ENCODE assay signal across 31 cellular contexts in the genomic region with DNA sequence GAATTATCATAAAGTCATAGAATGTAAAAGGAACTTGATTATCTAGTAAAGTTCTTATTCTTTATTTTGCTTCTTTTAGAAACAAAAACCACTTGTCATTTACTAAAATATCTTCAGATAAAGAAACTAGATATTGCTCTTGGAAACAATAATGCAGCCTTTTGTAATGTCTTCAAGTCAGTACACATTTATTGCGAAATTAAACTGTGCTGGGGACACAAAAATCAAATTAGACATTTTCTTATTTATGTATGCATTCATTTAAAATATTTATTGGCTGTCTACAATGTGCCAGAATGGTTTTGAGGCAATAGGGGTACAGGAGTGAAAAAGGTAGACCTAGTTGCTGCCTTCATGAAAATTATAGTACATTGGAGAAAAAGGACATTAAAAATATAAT.
A peak's percentile ranks its signal among the peaks of the same experiment; 100 is the strongest.
DNase-seq lines count a peak whose midpoint lies in the region; ATAC-seq, FAIRE-seq and TF ChIP-seq lines count a peak whose summit lies in the region.
"Had no signal": no experiment of that assay in that cellular context is flagged by ENCODE, and none has a peak within 500 bp of the region (broad histone marks: within the 10 kb centered on the region; RNA-seq: fewer than 3 reads in every experiment).

No MANE protein-coding gene starts in this region.

- BruUV-seq in IMR-90 (replicated peaks; lab: Mats Ljungman, UMichigan) (no TSS peak), K562 (replicated peaks; lab: Mats Ljungman, UMichigan) (no TSS peak)

- H2BK5ac ChIP-seq in IMR-90 (ENCODE audit: low read depth, low read length, poor library complexity, severe bottlenecking): no peak overlapping the region

- no peak overlapping the region for H3K23ac ChIP-seq in IMR-90 (ENCODE audit: low read depth, low read length)

- H2AK9ac ChIP-seq in IMR-90 (replicated peaks; ENCODE audit: low read depth, low read length, poor library complexity): no peak overlapping the region

- TF ChIP-seq RAD21 in IMR-90 (IDR thresholded peaks at IDR 0.05; ENCODE audit: low read length) (no peak), K562 (CRISPR knock-in tag; conservative IDR thresholded peaks at IDR 0.05 in 1 of 2, IDR thresholded peaks at IDR 0.05 in 1 of 2) (no peak)

- no peaks in the 10 kb centered on the region for H3K79me1 ChIP-seq in IMR-90 (ENCODE audit: low read depth in 1 of 2, low read length in 2 of 2)

- POLR2A ChIA-PET in IMR-90 (lab: Charles Lee; ENCODE audit: unreplicated experiment): no interaction called here
- POLR2A ChIA-PET in K562 (lab: Yijun Ruan, JAX): no interaction called here

- H3K4me3 ChIP-seq in IMR-90 (ENCODE audit: insufficient read depth, low read depth, low read length) (no peak overlapping the region), K562 (no peak overlapping the region)
- H3K4me3 ChIP-seq: A549; BLaER1; BLaER1 treated with 17β-estradiol and CSF1 and Interleukin-3, amounts not matched to agents 10 nM and 100 nM had no signal

- H3K9me3 ChIP-seq in IMR-90 (ENCODE audit: control insufficient read depth, insufficient read depth, low read length): no peaks in the 10 kb centered on the region
- no peaks in the 10 kb centered on the region for H3K9me3 ChIP-seq in K562 (replicated peaks; ENCODE audit: control insufficient read depth, insufficient read depth, low read depth, low read length)
- H3K9me3 ChIP-seq: A549; BE2C; BLaER1; BLaER1 treated with 17β-estradiol and CSF1 and Interleukin-3, amounts not matched to agents 10 nM and 100 nM; Caco-2 had no signal

- dilution Hi-C loops in IMR-90 (cut with HindIII; ENCODE audit: low sequenced_read_pairs, unreplicated experiment): no loop called here

- H3K4me1 ChIP-seq in IMR-90 (ENCODE audit: control insufficient read depth, insufficient read depth, low read length): no peaks in the 10 kb centered on the region
- H3K4me1 ChIP-seq in K562 (replicated peaks in 1 of 2; ENCODE audit: control insufficient read depth in 2 of 2, insufficient read depth in 2 of 2, low read length in 2 of 2): no peaks in the 10 kb centered on the region
- H3K4me1 ChIP-seq: A549, BE2C, BLaER1, Caco-2 had no signal

- no peaks in the 10 kb centered on the region for H3K27me3 ChIP-seq in IMR-90 (ENCODE audit: control insufficient read depth, insufficient read depth, low read length)
- H3K27me3 ChIP-seq in K562 (ENCODE audit: control insufficient read depth in 2 of 2, insufficient read depth in 2 of 2, low read length in 2 of 2): no peaks in the 10 kb centered on the region
- H3K27me3 ChIP-seq: BE2C; BLaER1; BLaER1 treated with 17β-estradiol and CSF1 and Interleukin-3, amounts not matched to agents 10 nM and 100 nM had no signal

- H3K4me2 ChIP-seq in IMR-90 (ENCODE audit: low read depth, low read length) (no peak overlapping the region), K562 (ENCODE audit: insufficient read depth, low read length) (no peak overlapping the region)
- H3K4me2 ChIP-seq: A549, BLaER1 had no signal

- no peak overlapping the region for H2BK120ac ChIP-seq in IMR-90 (ENCODE audit: low read depth, low read length)

- no peak overlapping the region for H3K18ac ChIP-seq in IMR-90 (ENCODE audit: low read depth, low read length)

- no peak for FAIRE-seq in K562 (lab: Jason Lieb, UNC)
- FAIRE-seq: A204.1, A549, D721Med had no signal

- no peak for DNase-seq in IMR-90
- no peak for DNase-seq in K562 (ENCODE audit: extremely low read depth in 1 of 4, low spot score in 3 of 4)
- no peak for DNase-seq in NK-92 (lab: John Stamatoyannopoulos, UW; ENCODE audit: unreplicated experiment)
- DNase-seq: 8988T; ACHN; AML-193; BE2C; C1 segment of cervical spinal cord; Caco-2; Calu3; CD4-positive, alpha-beta memory T cell; CD4-positive, alpha-beta T cell; CD4-positive, CD25-positive, alpha-beta regulatory T cell; CD8-positive, alpha-beta memory T cell; CD8-positive, alpha-beta T cell; COR-L47; DMS 273 treated with DMSO at 0.1 percent for 48 hours; DMS153; DMS53; DMS79; DMS79 treated with DMSO at 0.1 percent for 48 hours; DND-41; EL had no signal

- no peak overlapping the region for H3K56ac ChIP-seq in IMR-90 (ENCODE audit: extremely low read depth, insufficient read depth, low read length)

- no peak overlapping the region for H3K27ac ChIP-seq in IMR-90 (ENCODE audit: insufficient read depth, low read length)
- no peak overlapping the region for H3K27ac ChIP-seq in K562 (ENCODE audit: extremely low read depth, low read depth, low read length)
- H3K27ac ChIP-seq: 22Rv1, A549, BLaER1, C4-2B had no signal

- no CpG with 5 or more reads among the region's 1 CpG for WGBS in IMR-90 (ENCODE audit: extremely low coverage in 2 of 2, insufficient read length in 1 of 2), 2 experiments
- WGBS in K562 (ENCODE audit: insufficient coverage, low coverage, missing lambda C conversion rate): 46% methylated on average over 1 of the region's 1 CpG

- H2BK20ac ChIP-seq in IMR-90 (ENCODE audit: low read depth, low read length): no peak overlapping the region

- TF ChIP-seq POLR2A in IMR-90 (IDR thresholded peaks at IDR 0.05; ENCODE audit: low read depth, low read length) (no peak), K562 (conservative IDR thresholded peaks at IDR 0.05) (no peak)

- in situ Hi-C loops in IMR-90 (cut with MboI; ENCODE audit: low sequenced_read_pairs) (no loop called here), K562 (cut with MboI) (no loop called here)

- H4K8ac ChIP-seq in IMR-90 (ENCODE audit: low read depth in 2 of 2, low read length in 2 of 2): no peak overlapping the region

- no peak overlapping the region for H3K14ac ChIP-seq in IMR-90 (replicated peaks; ENCODE audit: low read depth, low read length)

- H3K9me1 ChIP-seq in IMR-90 (ENCODE audit: insufficient read depth, low read length) (no peaks in the 10 kb centered on the region), K562 (ENCODE audit: control insufficient read depth, insufficient read depth, low read length) (no peaks in the 10 kb centered on the region)

- TF ChIP-seq CTCF in IMR-90 (conservative IDR thresholded peaks at IDR 0.05; ENCODE audit: low read depth, low read length) (no peak), K562 (IDR thresholded peaks at IDR 0.05 in 2 of 3, conservative IDR thresholded peaks at IDR 0.05 in 1 of 3; ENCODE audit: insufficient read depth in 2 of 3, low read depth in 1 of 3, low read length in 3 of 3) (no peak)

- no peak overlapping the region for H3K4ac ChIP-seq in IMR-90 (ENCODE audit: low read depth, low read length)

- H2AFZ ChIP-seq in IMR-90 (replicated peaks; ENCODE audit: low read length, poor library complexity): no peak overlapping the region
- H2AFZ ChIP-seq in K562 (ENCODE audit: low read depth, low read length): no peak overlapping the region

- no peak overlapping the region for H2BK15ac ChIP-seq in IMR-90 (ENCODE audit: low read depth, low read length)

- no peaks in the 10 kb centered on the region for H3K79me2 ChIP-seq in K562 (ENCODE audit: control insufficient read depth, insufficient read depth, low read length)

- H3K9ac ChIP-seq in IMR-90 (ENCODE audit: low read depth, low read length): no peak overlapping the region
- H3K9ac ChIP-seq in K562 (ENCODE audit: insufficient read depth in 1 of 2, low read depth in 2 of 2, low read length in 2 of 2): no peak overlapping the region
- H3K9ac ChIP-seq: BLaER1; BLaER1 treated with 17β-estradiol and CSF1 and Interleukin-3, amounts not matched to agents 10 nM and 100 nM had no signal

- ATAC-seq in IMR-90 (ENCODE audit: low read depth) (no peak), K562 (no peak), HG03442 (IDR thresholded peaks at IDR 0.05; ENCODE audit: unreplicated experiment) (no peak)
- ATAC-seq: A549; CD8-positive, alpha-beta T cell had no signal

- no peaks in the 10 kb centered on the region for H3K36me3 ChIP-seq in IMR-90 (ENCODE audit: control insufficient read depth, insufficient read depth, low read length)
- H3K36me3 ChIP-seq in K562 (ENCODE audit: control insufficient read depth, insufficient read depth, low read length): no peaks in the 10 kb centered on the region
- H3K36me3 ChIP-seq: BE2C; BLaER1; BLaER1 treated with 17β-estradiol and CSF1 and Interleukin-3, amounts not matched to agents 10 nM and 100 nM had no signal

- no peak for TF ChIP-seq EP300 in K562 (IDR thresholded peaks at IDR 0.05; ENCODE audit: low read length)

- H4K91ac ChIP-seq in IMR-90 (ENCODE audit: insufficient read depth, low read depth, low read length): no peak overlapping the region

- no peak overlapping the region for H2AK5ac ChIP-seq in IMR-90 (ENCODE audit: low read depth, low read length)

- H4K5ac ChIP-seq in IMR-90 (ENCODE audit: low read depth, low read length): no peak overlapping the region

- CTCF ChIA-PET in IMR-90 (lab: Yijun Ruan, JAX) (no interaction called here), K562 (lab: Yijun Ruan, JAX; ENCODE audit: low intra/inter-chr PET ratio) (no interaction called here)

- intact Hi-C loops in IMR-90 (cut with micrococcal nuclease) (no loop called here), K562 (cut with micrococcal nuclease) (no loop called here)

- H4K20me1 ChIP-seq in IMR-90 (ENCODE audit: insufficient read depth, low read length): no peaks in the 10 kb centered on the region
- no peaks in the 10 kb centered on the region for H4K20me1 ChIP-seq in K562 (replicated peaks; ENCODE audit: control insufficient read depth, insufficient read depth, low read length)
- H4K20me1 ChIP-seq: BLaER1; BLaER1 treated with 17β-estradiol and CSF1 and Interleukin-3, amounts not matched to agents 10 nM and 100 nM had no signal

TF ChIP-seq in IMR-90, 13 proteins besides CTCF, POLR2A, EP300 and RAD21:
- TF ChIP-seq MAZ (IDR thresholded peaks at IDR 0.05; ENCODE audit: borderline replicate concordance, low read depth, low read length) (no peak), MXI1 (IDR thresholded peaks at IDR 0.05; ENCODE audit: borderline replicate concordance, low read depth, low read length) (no peak), CEBPB (IDR thresholded peaks at IDR 0.05; ENCODE audit: low read depth, low read length) (peak; percentile 35; the same call in 1 of the 2 replicates), MAFK (IDR thresholded peaks at IDR 0.05; ENCODE audit: low read depth, low read length) (no peak)
